11 cellular contexts compared by ENCODE assay signal in genomic region chr5:133049726-133050048, GRCh38. TPM values are rescaled to one million over a fixed set of nuclear protein-coding genes. Genes with fewer than 3 reads are reported as not detected.
DNase-seq lines count a peak whose midpoint lies in the region; ATAC-seq, FAIRE-seq and TF ChIP-seq lines count a peak whose summit lies in the region.
"Had no signal": no experiment of that assay in that cellular context is flagged by ENCODE, and none has a peak within 500 bp of the region (broad histone marks: within the 10 kb centered on the region; RNA-seq: fewer than 3 reads in every experiment).

No MANE protein-coding gene starts in this region.

- H3K27ac Mint-ChIP-seq in neural progenitor cell, result no peak overlapping the region
- H3K27ac Mint-ChIP-seq: dendritic cell treated with granulocyte-macrophage colony-stimulating factor and Interleukin-4, amounts not matched to agents 40 ng/mL and 50 ng/mL, for 4 days had no signal

- H3K9me3 ChIP-seq in DND-41 (ENCODE audit: insufficient read depth, low read length, severe bottlenecking), result no peaks in the 10 kb centered on the region
- no peaks in the 10 kb centered on the region for H3K9me3 ChIP-seq in neural progenitor cell (ENCODE audit: low read depth)

- H3K9ac ChIP-seq in DND-41 (ENCODE audit: low read depth, low read length) (no peak overlapping the region), neural progenitor cell (no peak overlapping the region)

- peaks cover 23% of the 10 kb centered on the region for H4K20me1 ChIP-seq in DND-41 (ENCODE audit: insufficient read depth, low read length)
- peaks cover 25% of the 10 kb centered on the region for H4K20me1 ChIP-seq in neural progenitor cell (ENCODE audit: low read depth)

- no peak for DNase-seq in DND-41
- DNase-seq in NCI-H146 (lab: John Stamatoyannopoulos, UW), result peak; percentile 53
- peak; percentile 42 for DNase-seq in bronchial epithelial cell (ENCODE audit: low read depth)
- no peak for DNase-seq in neural progenitor cell (ENCODE audit: low spot score)
- DNase-seq in CD1c-positive myeloid dendritic cell (ENCODE audit: extremely low spot score), result no peak
- DNase-seq: islet precursor cell had no signal

- H3K4me2 ChIP-seq in DND-41 (ENCODE audit: insufficient read depth, low read length) (peak overlapping the region; percentile 73; the same call in 1 of the 2 replicates), neural progenitor cell (no peak overlapping the region)

- peaks cover 26% of the 10 kb centered on the region for H3F3A ChIP-seq in neural progenitor cell (ENCODE audit: low read depth)

- H3K27me3 Mint-ChIP-seq in neural progenitor cell (ENCODE audit: insufficient read depth, low read depth), result peaks cover 5% of the 10 kb centered on the region

- no peaks in the 10 kb centered on the region for H3K9me3 Mint-ChIP-seq in neural progenitor cell
- H3K9me3 Mint-ChIP-seq: dendritic cell treated with granulocyte-macrophage colony-stimulating factor and Interleukin-4, amounts not matched to agents 40 ng/mL and 50 ng/mL, for 4 days had no signal

- H3K4me3 ChIP-seq in DND-41 (ENCODE audit: low read depth in 1 of 2, low read length in 2 of 2) (no peak overlapping the region), bronchial epithelial cell (ENCODE audit: low read depth, low read length) (no peak overlapping the region), neural progenitor cell (no peak overlapping the region)

- no peak overlapping the region for H3K27ac ChIP-seq in DND-41 (ENCODE audit: low read length)
- no peak overlapping the region for H3K27ac ChIP-seq in neural progenitor cell

- no peak for ATAC-seq in DND-41 (ENCODE audit: insufficient read depth, low read depth)
- ATAC-seq in HG03280 (IDR thresholded peaks at IDR 0.05; ENCODE audit: unreplicated experiment), result no peak
- ATAC-seq in HG02759 (IDR thresholded peaks at IDR 0.05; ENCODE audit: unreplicated experiment), result no peak
- ATAC-seq: GM12878 had no signal

- peaks cover 20% of the 10 kb centered on the region for H3K4me1 Mint-ChIP-seq in neural progenitor cell

- no peak for FAIRE-seq in bronchial epithelial cell (lab: Jason Lieb, UNC)
- FAIRE-seq: GM12878, TTC549 had no signal

- H3K36me3 Mint-ChIP-seq in neural progenitor cell, result peaks cover 4% of the 10 kb centered on the region

- TF ChIP-seq CTCF in DND-41 (IDR thresholded peaks at IDR 0.05; ENCODE audit: borderline replicate concordance, extremely low read depth, low read length, poor library complexity, severe bottlenecking) (no peak), bronchial epithelial cell (IDR thresholded peaks at IDR 0.05; ENCODE audit: insufficient read depth, low read length, severe bottlenecking) (no peak), neural progenitor cell (IDR thresholded peaks at IDR 0.05) (no peak)

- peak overlapping the region; percentile 64 for H3K4me3 Mint-ChIP-seq in neural progenitor cell
- H3K4me3 Mint-ChIP-seq: dendritic cell treated with granulocyte-macrophage colony-stimulating factor and Interleukin-4, amounts not matched to agents 40 ng/mL and 50 ng/mL, for 4 days had no signal

- H3K79me2 ChIP-seq in DND-41 (ENCODE audit: insufficient read depth, low read length), result peaks cover 45% of the 10 kb centered on the region
- peaks cover 40% of the 10 kb centered on the region for H3K79me2 ChIP-seq in neural progenitor cell (ENCODE audit: low read depth)

- H3K36me3 ChIP-seq in DND-41 (ENCODE audit: insufficient read depth, low read length) (peaks cover 11% of the 10 kb centered on the region; the same call in 1 of the 2 replicates), bronchial epithelial cell (ENCODE audit: control insufficient read depth, insufficient read depth, low read length) (peaks cover 1% of the 10 kb centered on the region), neural progenitor cell (peaks cover 2% of the 10 kb centered on the region)

- H3K27me3 ChIP-seq in DND-41 (ENCODE audit: insufficient read depth, low read length, poor library complexity) (no peaks in the 10 kb centered on the region), bronchial epithelial cell (ENCODE audit: control insufficient read depth, insufficient read depth, low read length) (no peaks in the 10 kb centered on the region), neural progenitor cell (no peaks in the 10 kb centered on the region)

- no peak overlapping the region for H2AFZ ChIP-seq in DND-41 (ENCODE audit: low read depth, low read length)
- no peak overlapping the region for H2AFZ ChIP-seq in neural progenitor cell (replicated peaks)

- H3K4me1 ChIP-seq in DND-41 (ENCODE audit: insufficient read depth, low read length) (peaks cover 31% of the 10 kb centered on the region), neural progenitor cell (peaks cover 17% of the 10 kb centered on the region)

RNA-seq across cellular contexts. Expression of gene HSPA4, which starts 2.1 kb away (rescaled TPM):
- total RNA-seq in bronchial epithelial cell (122 and 142 TPM in 2 replicates), neural progenitor cell (ENCODE audit: low replicate concordance) (144 and 232 TPM in 2 replicates)

RNA-seq across cellular contexts. Expression of gene ZCCHC10, which starts 23.3 kb away (rescaled TPM):
- total RNA-seq in bronchial epithelial cell, result 8.2 and 17.2 TPM in 2 replicates
- total RNA-seq in neural progenitor cell (ENCODE audit: low replicate concordance), result 31.8 and 37.0 TPM in 2 replicates

Comparison
In these comparisons a context has a peak if more than half of its experiments do, and no peak if none do; other contexts are left out.
1. DNase-seq: peak in NCI-H146 (single experiment) and bronchial epithelial cell (single experiment); none in DND-41 (single experiment), neural progenitor cell (single experiment) and CD1c-positive myeloid dendritic cell (single experiment).